12 cellular contexts compared by ENCODE assay signal in genomic region chr5:172048539-172049101, GRCh38. TPM values are rescaled to one million over a fixed set of nuclear protein-coding genes. Genes with fewer than 3 reads are reported as not detected.
DNase-seq lines count a peak whose midpoint lies in the region; ATAC-seq and TF ChIP-seq lines count a peak whose summit lies in the region.
"Had no signal": no experiment of that assay in that cellular context is flagged by ENCODE, and none has a peak within 500 bp of the region (broad histone marks: within the 10 kb centered on the region; RNA-seq: fewer than 3 reads in every experiment).

No MANE protein-coding gene starts in this region.

- H3K27ac Mint-ChIP-seq in IgD-negative memory B cell: peak overlapping the region; percentile 27 to 80 (median 33)
- H3K27ac Mint-ChIP-seq in central memory CD8-positive, alpha-beta T cell (ENCODE audit: low read depth): peak overlapping the region; percentile 72
- H3K27ac Mint-ChIP-seq in natural killer cell: peak overlapping the region; percentile 72 to 88

- intact Hi-C loops in natural killer cell (cut with micrococcal nuclease): no loop called here

- DNase-seq in Daoy (ENCODE audit: low read depth): peak; percentile 42
- DNase-seq in central memory CD8-positive, alpha-beta T cell (ENCODE audit: low spot score in 2 of 2): no peak
- no peak for DNase-seq in natural killer cell
- DNase-seq in stimulated activated CD4-positive, alpha-beta T cell treated with anti-CD3 and anti-CD28 coated beads, Interleukin-4, amount 100 ng/mL, for 4 hours: no peak
- DNase-seq in SKM-1 (lab: John Stamatoyannopoulos, UW; ENCODE audit: unreplicated experiment): no peak
- no peak for DNase-seq in SHP77 (lab: John Stamatoyannopoulos, UW)
- DNase-seq: NCI-H1436; NCI-H524; stimulated activated CD4-positive, alpha-beta T cell treated with anti-CD3 and anti-CD28 coated beads, Interleukin-12 subunit alpha, Interleukin-12 subunit beta, amount 100 ng/mL, for 4 hours had no signal

- no peak for ATAC-seq in central memory CD8-positive, alpha-beta T cell (replicated peaks; ENCODE audit: extremely low read depth, poor library complexity, severe bottlenecking)
- ATAC-seq in natural killer cell: peak in 1 of 3 donors; percentile 18
- ATAC-seq in GM21529 (IDR thresholded peaks at IDR 0.05; ENCODE audit: unreplicated experiment): no peak
- ATAC-seq: GM12878 had no signal

- no peak overlapping the region for H3K4me3 Mint-ChIP-seq in IgD-negative memory B cell
- H3K4me3 Mint-ChIP-seq in central memory CD8-positive, alpha-beta T cell: peak overlapping the region; percentile 49
- peak overlapping the region; percentile 13 for H3K4me3 Mint-ChIP-seq in natural killer cell

- no peak for TF ChIP-seq CTCF in natural killer cell (IDR thresholded peaks at IDR 0.05)

- H3K36me3 Mint-ChIP-seq in IgD-negative memory B cell (peaks cover 16% of the 10 kb centered on the region), natural killer cell (peaks cover 30% of the 10 kb centered on the region)
- peaks cover 91% of the 10 kb centered on the region for H3K36me3 Mint-ChIP-seq in central memory CD8-positive, alpha-beta T cell (ENCODE audit: insufficient read depth)

- H3K4me1 Mint-ChIP-seq in IgD-negative memory B cell (peaks cover 0 to 2% (median 1%) of the 10 kb centered on the region in 3 donors), natural killer cell (peaks cover 18 to 23% of the 10 kb centered on the region in 2 donors)
- peaks cover 20% of the 10 kb centered on the region for H3K4me1 Mint-ChIP-seq in central memory CD8-positive, alpha-beta T cell

- H3K27me3 Mint-ChIP-seq in IgD-negative memory B cell (no peaks in the 10 kb centered on the region), natural killer cell (ENCODE audit: low read depth in 2 of 2) (no peaks in the 10 kb centered on the region)
- no peaks in the 10 kb centered on the region for H3K27me3 Mint-ChIP-seq in central memory CD8-positive, alpha-beta T cell

- H3K9me3 Mint-ChIP-seq in IgD-negative memory B cell: no peaks in the 10 kb centered on the region
- H3K9me3 Mint-ChIP-seq in central memory CD8-positive, alpha-beta T cell: no peaks in the 10 kb centered on the region
- no peaks in the 10 kb centered on the region for H3K9me3 Mint-ChIP-seq in natural killer cell

RNA-seq across cellular contexts. Expression of gene FBXW11, which starts 42.2 kb away (rescaled TPM):
- total RNA-seq in Daoy (2014; rRNA removed; shearing (Covaris generic)): 63.1 and 75.2 TPM in 2 replicates
- polyA plus RNA-seq in IgD-negative memory B cell: 31.0 TPM
- total RNA-seq in natural killer cell: 10 to 100 TPM; 26.7 to 40.3 (median 39.5) TPM

Comparison
In these comparisons a context has a peak if more than half of its experiments do, and no peak if none do; other contexts are left out.
1. H3K4me3 Mint-ChIP-seq: peak in central memory CD8-positive, alpha-beta T cell (single experiment) and natural killer cell (single experiment); none in IgD-negative memory B cell (0 of 4).
2. Peak in every context shown above with its lines, with median percentiles within 50 percentile points of each other: H3K27ac Mint-ChIP-seq.